Comparison of ENCODE assay signal across 44 cellular contexts in genomic region chr4:73437558-73437956, GRCh38. TPM values are rescaled to one million over a fixed set of nuclear protein-coding genes. Genes with fewer than 3 reads are reported as not detected.
"Had no signal": no experiment of that assay in that cellular context is flagged by ENCODE, and none has a peak within 500 bp of the region (broad histone marks: within the 10 kb centered on the region; RNA-seq: fewer than 3 reads in every experiment).

No MANE protein-coding gene starts in this region.

- H3K4me1 Mint-ChIP-seq: activated naive CD4-positive, alpha-beta T cell treated with anti-CD3 and anti-CD28 coated beads, Interleukin-2, amount 10 ng/mL, durations not matched to agents 7 days and 5 days; activated naive CD4-positive, alpha-beta T cell treated with anti-CD3 and anti-CD28 coated beads, Interleukin-2, amount 50 U/mL, for 24 hours; activated naive CD8-positive, alpha-beta T cell treated with anti-CD3 and anti-CD28 coated beads for 36 hours; activated naive CD8-positive, alpha-beta T cell treated with anti-CD3 and anti-CD28 coated beads, Interleukin-2, amount 10 ng/mL, durations not matched to agents 7 days and 5 days; activated naive CD8-positive, alpha-beta T cell treated with anti-CD3 and anti-CD28 coated beads, Interleukin-2, amount 50 U/mL, for 24 hours; activated T-helper 17 cell treated with anti-CD3 and anti-CD28 coated beads, Interleukin-2, amount 50 U/mL, for 72 hours; brain; central memory CD8-positive, alpha-beta T cell had no signal

- H3K4me3 Mint-ChIP-seq: activated naive CD4-positive, alpha-beta T cell treated with anti-CD3 and anti-CD28 coated beads for 36 hours; activated naive CD4-positive, alpha-beta T cell treated with anti-CD3 and anti-CD28 coated beads, Interleukin-2, amount 10 ng/mL, durations not matched to agents 7 days and 5 days; activated naive CD4-positive, alpha-beta T cell treated with anti-CD3 and anti-CD28 coated beads, Interleukin-2, amount 50 U/mL, for 24 hours; activated naive CD8-positive, alpha-beta T cell; activated naive CD8-positive, alpha-beta T cell treated with anti-CD3 and anti-CD28 coated beads for 36 hours; activated naive CD8-positive, alpha-beta T cell treated with anti-CD3 and anti-CD28 coated beads, Interleukin-2, amount 10 ng/mL, durations not matched to agents 7 days and 5 days; activated naive CD8-positive, alpha-beta T cell treated with anti-CD3 and anti-CD28 coated beads, Interleukin-2, amount 50 U/mL, for 24 hours; activated T-cell treated with anti-CD3 and anti-CD28 coated beads, Interleukin-2, amount 50 U/mL, for 24 hours; activated T-cell treated with anti-CD3 and anti-CD28 coated beads, Interleukin-2, amount 50 U/mL, for 4 hours; activated T-cell treated with anti-CD3 and anti-CD28 coated beads, Interleukin-2, amount 50 U/mL, for 72 hours; activated T-helper 1 cell treated with anti-CD3 and anti-CD28 coated beads, Interleukin-12 subunit alpha, Interleukin-12 subunit beta, Interleukin-2, Interleukin-4 antibody, amounts not matched to agents 30 ng/mL and 10 ng/mL and 1 ng/mL, durations not matched to agents 14 hours and 24 hours and 36 hours; activated T-helper 17 cell treated with anti-CD3 and anti-CD28 coated beads, Interleukin-2, amount 50 U/mL, for 72 hours; brain; central memory CD8-positive, alpha-beta T cell had no signal

- H3K36me3 Mint-ChIP-seq: activated naive CD4-positive, alpha-beta T cell treated with anti-CD3 and anti-CD28 coated beads, Interleukin-2, amount 10 ng/mL, durations not matched to agents 7 days and 5 days; activated naive CD4-positive, alpha-beta T cell treated with anti-CD3 and anti-CD28 coated beads, Interleukin-2, amount 50 U/mL, for 24 hours; activated naive CD4-positive, alpha-beta T cell treated with anti-CD3 and anti-CD28 coated beads, Interleukin-2, amount 50 U/mL, for 72 hours; activated naive CD8-positive, alpha-beta T cell; activated naive CD8-positive, alpha-beta T cell treated with anti-CD3 and anti-CD28 coated beads for 36 hours; activated naive CD8-positive, alpha-beta T cell treated with anti-CD3 and anti-CD28 coated beads, Interleukin-2, amount 10 ng/mL, durations not matched to agents 7 days and 5 days; brain had no signal

- H3K9me3 ChIP-seq: adrenal gland, ascending aorta, body of pancreas, breast epithelium had no signal

- FAIRE-seq: astrocyte, bronchial epithelial cell had no signal

- H3K27ac Mint-ChIP-seq: activated naive CD4-positive, alpha-beta T cell treated with anti-CD3 and anti-CD28 coated beads for 36 hours; activated naive CD4-positive, alpha-beta T cell treated with anti-CD3 and anti-CD28 coated beads, Interleukin-2, amount 10 ng/mL, durations not matched to agents 7 days and 5 days; activated naive CD4-positive, alpha-beta T cell treated with anti-CD3 and anti-CD28 coated beads, Interleukin-2, amount 50 U/mL, for 24 hours; activated naive CD4-positive, alpha-beta T cell treated with anti-CD3 and anti-CD28 coated beads, Interleukin-2, amount 50 U/mL, for 72 hours; activated naive CD8-positive, alpha-beta T cell; activated naive CD8-positive, alpha-beta T cell treated with anti-CD3 and anti-CD28 coated beads for 36 hours; activated naive CD8-positive, alpha-beta T cell treated with anti-CD3 and anti-CD28 coated beads, Interleukin-2, amount 10 ng/mL, durations not matched to agents 7 days and 5 days; activated naive CD8-positive, alpha-beta T cell treated with anti-CD3 and anti-CD28 coated beads, Interleukin-2, amount 50 U/mL, for 24 hours; activated T-cell treated with anti-CD3 and anti-CD28 coated beads, Interleukin-2, amount 50 U/mL, for 24 hours; activated T-cell treated with anti-CD3 and anti-CD28 coated beads, Interleukin-2, amount 50 U/mL, for 72 hours; activated T-helper 1 cell treated with anti-CD3 and anti-CD28 coated beads, Interleukin-12 subunit alpha, Interleukin-12 subunit beta, Interleukin-2, Interleukin-4 antibody, amounts not matched to agents 30 ng/mL and 10 ng/mL and 1 ng/mL, durations not matched to agents 14 hours and 24 hours and 36 hours; activated T-helper 17 cell treated with anti-CD3 and anti-CD28 coated beads, Interleukin-2, amount 50 U/mL, for 72 hours; activated T-helper 2 cell treated with anti-CD3 and anti-CD28 coated beads, Interferon-gamma antibody, Interleukin-2, Interleukin-4, amounts not matched to agents 10 μg/mL and 5 μg/mL and 100 μg/mL, durations not matched to agents 14 hours and 24 hours and 36 hours; brain had no signal

- H3K4me1 ChIP-seq: adrenal gland, ascending aorta, breast epithelium had no signal

- H3K27ac ChIP-seq: adrenal gland, ascending aorta, body of pancreas, brain microvascular endothelial cell, breast epithelium, cardiac muscle cell had no signal

- H3K27me3 Mint-ChIP-seq: activated naive CD4-positive, alpha-beta T cell treated with anti-CD3 and anti-CD28 coated beads, Interleukin-2, amount 10 ng/mL, durations not matched to agents 7 days and 5 days; brain had no signal

- H3K36me3 ChIP-seq: adrenal gland, ascending aorta, brain microvascular endothelial cell, breast epithelium, cardiac muscle cell had no signal

- H3K27me3 ChIP-seq: adrenal gland, ascending aorta, body of pancreas, brain microvascular endothelial cell, breast epithelium, cardiac muscle cell had no signal

- H3K4me3 ChIP-seq: adrenal gland, ascending aorta, body of pancreas, breast epithelium, cardiac muscle cell had no signal

- DNase-seq: activated effector memory CD4-positive, alpha-beta T cell treated with anti-CD3 and anti-CD28 coated beads, Interleukin-2, amount 50 U/mL, for 16 hours; activated effector memory CD4-positive, alpha-beta T cell treated with Interleukin-2 at 50 U/mL for 16 hours; activated gamma-delta T cell; activated gamma-delta T cell treated with Interleukin-2 at 50 U/mL for 16 hours; activated naive CD4-positive, alpha-beta T cell; activated naive CD4-positive, alpha-beta T cell treated with anti-CD3 and anti-CD28 coated beads for 36 hours; activated naive CD4-positive, alpha-beta T cell treated with anti-CD3 and anti-CD28 coated beads, Interleukin-2, amount 10 ng/mL, durations not matched to agents 7 days and 5 days; activated naive CD4-positive, alpha-beta T cell treated with anti-CD3 and anti-CD28 coated beads, Interleukin-2, amount 50 U/mL, for 16 hours; activated naive CD4-positive, alpha-beta T cell treated with Interleukin-2 at 50 U/mL for 16 hours; activated naive CD8-positive, alpha-beta T cell treated with anti-CD3 and anti-CD28 coated beads for 36 hours; activated naive CD8-positive, alpha-beta T cell treated with anti-CD3 and anti-CD28 coated beads, Interleukin-2, amount 10 ng/mL, durations not matched to agents 7 days and 5 days; activated naive CD8-positive, alpha-beta T cell treated with anti-CD3 and anti-CD28 coated beads, Interleukin-2, amount 50 U/mL, for 24 hours; activated T-cell treated with anti-CD3 and anti-CD28 coated beads, Interleukin-2, amount 50 U/mL, for 1 hour; activated T-cell treated with anti-CD3 and anti-CD28 coated beads, Interleukin-2, amount 50 U/mL, for 24 hours; activated T-cell treated with anti-CD3 and anti-CD28 coated beads, Interleukin-2, amount 50 U/mL, for 4 hours; activated T-cell treated with anti-CD3 and anti-CD28 coated beads, Interleukin-2, amount 50 U/mL, for 48 hours; activated T-cell treated with anti-CD3 and anti-CD28 coated beads, Interleukin-2, amount 50 U/mL, for 72 hours; adrenal gland; amniotic stem cell; amygdala; anterior cingulate cortex; aorta; body of pancreas; brain microvascular endothelial cell; caudate nucleus; central memory CD4-positive, alpha-beta T cell; cerebellar nuclear complex had no signal

- H3K9me3 Mint-ChIP-seq: activated naive CD4-positive, alpha-beta T cell treated with anti-CD3 and anti-CD28 coated beads for 36 hours; activated naive CD4-positive, alpha-beta T cell treated with anti-CD3 and anti-CD28 coated beads, Interleukin-2, amount 10 ng/mL, durations not matched to agents 7 days and 5 days; activated naive CD4-positive, alpha-beta T cell treated with anti-CD3 and anti-CD28 coated beads, Interleukin-2, amount 50 U/mL, for 24 hours; activated naive CD4-positive, alpha-beta T cell treated with anti-CD3 and anti-CD28 coated beads, Interleukin-2, amount 50 U/mL, for 72 hours; activated naive CD8-positive, alpha-beta T cell treated with anti-CD3 and anti-CD28 coated beads for 36 hours; activated naive CD8-positive, alpha-beta T cell treated with anti-CD3 and anti-CD28 coated beads, Interleukin-2, amount 10 ng/mL, durations not matched to agents 7 days and 5 days; activated naive CD8-positive, alpha-beta T cell treated with anti-CD3 and anti-CD28 coated beads, Interleukin-2, amount 50 U/mL, for 24 hours; activated T-cell treated with anti-CD3 and anti-CD28 coated beads, Interleukin-2, amount 50 U/mL, for 24 hours; activated T-cell treated with anti-CD3 and anti-CD28 coated beads, Interleukin-2, amount 50 U/mL, for 4 hours; activated T-cell treated with anti-CD3 and anti-CD28 coated beads, Interleukin-2, amount 50 U/mL, for 72 hours; activated T-helper 1 cell treated with anti-CD3 and anti-CD28 coated beads, Interleukin-12 subunit alpha, Interleukin-12 subunit beta, Interleukin-2, Interleukin-4 antibody, amounts not matched to agents 30 ng/mL and 10 ng/mL and 1 ng/mL, durations not matched to agents 14 hours and 24 hours and 36 hours; activated T-helper 17 cell treated with anti-CD3 and anti-CD28 coated beads, Interleukin-2, amount 50 U/mL, for 72 hours; activated T-helper 2 cell treated with anti-CD3 and anti-CD28 coated beads, Interferon-gamma antibody, Interleukin-2, Interleukin-4, amounts not matched to agents 10 μg/mL and 5 μg/mL and 100 μg/mL, durations not matched to agents 14 hours and 24 hours and 36 hours; brain; central memory CD8-positive, alpha-beta T cell had no signal

- ATAC-seq: activated naive CD4-positive, alpha-beta T cell treated with anti-CD3 and anti-CD28 coated beads, Interleukin-2, amount 50 U/mL, for 72 hours; activated naive CD8-positive, alpha-beta T cell treated with anti-CD3 and anti-CD28 coated beads, Interleukin-2, amount 50 U/mL, for 24 hours; activated T-cell treated with anti-CD3 and anti-CD28 coated beads, Interleukin-2, amount 50 U/mL, for 4 hours; activated T-cell treated with anti-CD3 and anti-CD28 coated beads, Interleukin-2, amount 50 U/mL, for 72 hours; activated T-helper 17 cell treated with anti-CD3 and anti-CD28 coated beads, Interleukin-2, amount 50 U/mL, for 72 hours; body of pancreas had no signal

RNA-seq across cellular contexts. Expression of gene AFP, which starts 1.5 kb away (rescaled TPM):
- total RNA-seq: activated naive CD4-positive, alpha-beta T cell treated with anti-CD3 and anti-CD28 coated beads for 36 hours; activated naive CD4-positive, alpha-beta T cell treated with anti-CD3 and anti-CD28 coated beads, Interleukin-2, amount 50 U/mL, for 72 hours; activated naive CD8-positive, alpha-beta T cell treated with anti-CD3 and anti-CD28 coated beads for 36 hours; activated naive CD8-positive, alpha-beta T cell treated with anti-CD3 and anti-CD28 coated beads, Interleukin-2, amount 10 ng/mL, durations not matched to agents 7 days and 5 days; activated T-cell treated with anti-CD3 and anti-CD28 coated beads, Interleukin-2, amount 50 U/mL, for 72 hours; activated T-helper 1 cell treated with anti-CD3 and anti-CD28 coated beads, Interleukin-12 subunit alpha, Interleukin-12 subunit beta, Interleukin-2, Interleukin-4 antibody, amounts not matched to agents 30 ng/mL and 10 ng/mL and 1 ng/mL, durations not matched to agents 14 hours and 24 hours and 36 hours; activated T-helper 17 cell treated with anti-CD3 and anti-CD28 coated beads, Interleukin-2, amount 50 U/mL, for 72 hours; activated T-helper 2 cell treated with anti-CD3 and anti-CD28 coated beads, Interferon-gamma antibody, Interleukin-2, Interleukin-4, amounts not matched to agents 10 μg/mL and 5 μg/mL and 100 μg/mL, durations not matched to agents 14 hours and 24 hours and 36 hours; ascending aorta; body of pancreas; bronchial epithelial cell; cardiac septum; chondrocyte had no signal
- polyA plus RNA-seq: adipose tissue, aorta had no signal

RNA-seq across cellular contexts. Expression of gene ALB, which starts 33.5 kb away (rescaled TPM):
- total RNA-seq: activated naive CD4-positive, alpha-beta T cell treated with anti-CD3 and anti-CD28 coated beads for 36 hours; activated naive CD4-positive, alpha-beta T cell treated with anti-CD3 and anti-CD28 coated beads, Interleukin-2, amount 50 U/mL, for 72 hours; activated naive CD8-positive, alpha-beta T cell treated with anti-CD3 and anti-CD28 coated beads for 36 hours; activated naive CD8-positive, alpha-beta T cell treated with anti-CD3 and anti-CD28 coated beads, Interleukin-2, amount 10 ng/mL, durations not matched to agents 7 days and 5 days; activated T-helper 1 cell treated with anti-CD3 and anti-CD28 coated beads, Interleukin-12 subunit alpha, Interleukin-12 subunit beta, Interleukin-2, Interleukin-4 antibody, amounts not matched to agents 30 ng/mL and 10 ng/mL and 1 ng/mL, durations not matched to agents 14 hours and 24 hours and 36 hours; activated T-helper 17 cell treated with anti-CD3 and anti-CD28 coated beads, Interleukin-2, amount 50 U/mL, for 72 hours; activated T-helper 2 cell treated with anti-CD3 and anti-CD28 coated beads, Interferon-gamma antibody, Interleukin-2, Interleukin-4, amounts not matched to agents 10 μg/mL and 5 μg/mL and 100 μg/mL, durations not matched to agents 14 hours and 24 hours and 36 hours; astrocyte; bronchial epithelial cell; cardiac septum; chondrocyte had no signal

RNA-seq across cellular contexts. Expression of gene AFM, which starts 44.0 kb away (rescaled TPM):
- total RNA-seq: activated naive CD4-positive, alpha-beta T cell treated with anti-CD3 and anti-CD28 coated beads for 36 hours; activated naive CD4-positive, alpha-beta T cell treated with anti-CD3 and anti-CD28 coated beads, Interleukin-2, amount 50 U/mL, for 72 hours; activated naive CD8-positive, alpha-beta T cell treated with anti-CD3 and anti-CD28 coated beads for 36 hours; activated naive CD8-positive, alpha-beta T cell treated with anti-CD3 and anti-CD28 coated beads, Interleukin-2, amount 10 ng/mL, durations not matched to agents 7 days and 5 days; activated T-cell treated with anti-CD3 and anti-CD28 coated beads, Interleukin-2, amount 50 U/mL, for 4 hours; activated T-cell treated with anti-CD3 and anti-CD28 coated beads, Interleukin-2, amount 50 U/mL, for 72 hours; activated T-helper 1 cell treated with anti-CD3 and anti-CD28 coated beads, Interleukin-12 subunit alpha, Interleukin-12 subunit beta, Interleukin-2, Interleukin-4 antibody, amounts not matched to agents 30 ng/mL and 10 ng/mL and 1 ng/mL, durations not matched to agents 14 hours and 24 hours and 36 hours; activated T-helper 17 cell treated with anti-CD3 and anti-CD28 coated beads, Interleukin-2, amount 50 U/mL, for 72 hours; activated T-helper 2 cell treated with anti-CD3 and anti-CD28 coated beads, Interferon-gamma antibody, Interleukin-2, Interleukin-4, amounts not matched to agents 10 μg/mL and 5 μg/mL and 100 μg/mL, durations not matched to agents 14 hours and 24 hours and 36 hours; adrenal gland; aorta; ascending aorta; astrocyte; breast epithelium; bronchial epithelial cell; cardiac muscle cell; cardiac septum; cerebellum; chondrocyte had no signal
- polyA plus RNA-seq: adipose tissue, adrenal gland, aorta had no signal
